24 cellular contexts compared by ENCODE assay signal in genomic region chr3:53694648-53695356, GRCh38.
"Had no signal": no experiment of that assay in that cellular context is flagged by ENCODE, and none has a peak within 500 bp of the region (broad histone marks: within the 10 kb centered on the region; RNA-seq: fewer than 3 reads in every experiment).

No MANE protein-coding gene starts in this region.

- H3K36me3 Mint-ChIP-seq: activated naive CD4-positive, alpha-beta T cell treated with anti-CD3 and anti-CD28 coated beads, Interleukin-2, amount 50 U/mL, for 72 hours; naive thymus-derived CD8-positive, alpha-beta T cell had no signal

- H3K27ac ChIP-seq: breast epithelium, epithelial cell of prostate, gastrocnemius medialis, hepatocyte, right lobe of liver, SK-N-MC, testis, transverse colon had no signal

- H3K27ac Mint-ChIP-seq: activated B cell treated with CpG ODN at 0.5 μM for 24 hours; activated naive CD4-positive, alpha-beta T cell treated with anti-CD3 and anti-CD28 coated beads, Interleukin-2, amount 50 U/mL, for 72 hours; activated T-cell treated with anti-CD3 and anti-CD28 coated beads, Interleukin-2, amount 50 U/mL, for 72 hours; dendritic cell treated with granulocyte-macrophage colony-stimulating factor and Interleukin-4, amounts not matched to agents 40 ng/mL and 50 ng/mL, for 4 days; naive thymus-derived CD8-positive, alpha-beta T cell; T-helper 1 cell treated with Interleukin-12 subunit alpha and Interleukin-12 subunit beta and Interleukin-4 antibody, amounts not matched to agents 30 μg/mL and 1 μg/mL, for 36 hours had no signal

- H3K36me3 ChIP-seq: breast epithelium, gastrocnemius medialis, right lobe of liver, transverse colon had no signal

- H3K9me3 Mint-ChIP-seq: activated B cell treated with CpG ODN at 0.5 μM for 24 hours; activated naive CD4-positive, alpha-beta T cell treated with anti-CD3 and anti-CD28 coated beads, Interleukin-2, amount 50 U/mL, for 72 hours; activated T-cell treated with anti-CD3 and anti-CD28 coated beads, Interleukin-2, amount 50 U/mL, for 72 hours; central memory CD8-positive, alpha-beta T cell; dendritic cell treated with granulocyte-macrophage colony-stimulating factor and Interleukin-4, amounts not matched to agents 40 ng/mL and 50 ng/mL, for 4 days; neural crest cell; T-helper 1 cell treated with Interleukin-12 subunit alpha and Interleukin-12 subunit beta and Interleukin-4 antibody, amounts not matched to agents 30 μg/mL and 1 μg/mL, for 36 hours had no signal

- ATAC-seq: activated naive CD4-positive, alpha-beta T cell treated with anti-CD3 and anti-CD28 coated beads, Interleukin-2, amount 50 U/mL, for 72 hours; activated T-cell treated with anti-CD3 and anti-CD28 coated beads, Interleukin-2, amount 50 U/mL, for 72 hours; gastrocnemius medialis; naive thymus-derived CD8-positive, alpha-beta T cell; right lobe of liver had no signal

- H3K4me3 Mint-ChIP-seq: activated B cell treated with CpG ODN at 0.5 μM for 24 hours; activated T-cell treated with anti-CD3 and anti-CD28 coated beads, Interleukin-2, amount 50 U/mL, for 72 hours; central memory CD8-positive, alpha-beta T cell; dendritic cell treated with granulocyte-macrophage colony-stimulating factor and Interleukin-4, amounts not matched to agents 40 ng/mL and 50 ng/mL, for 4 days; naive thymus-derived CD8-positive, alpha-beta T cell; neural crest cell; T-helper 1 cell treated with Interleukin-12 subunit alpha and Interleukin-12 subunit beta and Interleukin-4 antibody, amounts not matched to agents 30 μg/mL and 1 μg/mL, for 36 hours had no signal

- H3K4me2 ChIP-seq: hepatocyte had no signal

- H3K4me3 ChIP-seq: breast epithelium, gastrocnemius medialis, hepatocyte, right lobe of liver, SK-N-MC, testis, transverse colon had no signal

- H3K9me3 ChIP-seq: breast epithelium, gastrocnemius medialis, right lobe of liver, testis, transverse colon had no signal

- H3K79me2 ChIP-seq: hepatocyte had no signal

- H3K4me1 ChIP-seq: breast epithelium, testis, transverse colon had no signal

- H2AFZ ChIP-seq: hepatocyte had no signal

- DNase-seq: activated B cell treated with CpG ODN at 0.5 μM for 24 hours; activated naive CD4-positive, alpha-beta T cell; activated T-cell treated with anti-CD3 and anti-CD28 coated beads, Interleukin-2, amount 50 U/mL, for 72 hours; effector CD4-positive, alpha-beta T cell; gastrocnemius medialis; glutamatergic neuron; left cardiac atrium; mesenchymal stem cell; naive thymus-derived CD8-positive, alpha-beta T cell; posterior cingulate gyrus; right lobe of liver; stimulated activated CD4-positive, alpha-beta T cell treated with anti-CD3 and anti-CD28 coated beads, Interleukin-2, amount 100 ng/mL, for 48 hours; stimulated activated naive CD4-positive, alpha-beta T cell treated with Interleukin-2 at 50 U/mL for 16 hours; testis; transverse colon had no signal

- H3K27me3 ChIP-seq: breast epithelium, gastrocnemius medialis, hepatocyte, right lobe of liver, testis, transverse colon had no signal

- H3K4me1 Mint-ChIP-seq: central memory CD8-positive, alpha-beta T cell; neural crest cell had no signal
